8 cellular contexts compared by ENCODE assay signal in genomic region chr1:42937141-42937696, GRCh38. TPM values are rescaled to one million over a fixed set of nuclear protein-coding genes. Genes with fewer than 3 reads are reported as not detected.
DNase-seq lines count a peak whose midpoint lies in the region; ATAC-seq and TF ChIP-seq lines count a peak whose summit lies in the region.

No MANE protein-coding gene starts in this region.

- ATAC-seq in central memory CD8-positive, alpha-beta T cell (replicated peaks; ENCODE audit: extremely low read depth, poor library complexity, severe bottlenecking): peak; percentile 21
- ATAC-seq in HG03460 (IDR thresholded peaks at IDR 0.05; ENCODE audit: unreplicated experiment): no peak

- peak in 1 of 5 donors; percentile 46 for DNase-seq in CD8-positive, alpha-beta memory T cell
- DNase-seq in MV-4-11 (lab: John Stamatoyannopoulos, UW): peak; percentile 69
- no peak for DNase-seq in central memory CD8-positive, alpha-beta T cell (ENCODE audit: low spot score in 2 of 2)
- no peak for DNase-seq in NCI-H187 (lab: John Stamatoyannopoulos, UW)
- no peak for DNase-seq in effector CD8-positive, alpha-beta T cell (lab: John Stamatoyannopoulos, UW)
- no peak for DNase-seq in Ammon's horn (ENCODE audit: low spot score)

- H3K4me3 ChIP-seq in CD8-positive, alpha-beta memory T cell (ENCODE audit: low read length): no peak overlapping the region
- peak overlapping the region; percentile 32 to 46 for H3K4me3 ChIP-seq in neutrophil (ENCODE audit: low read depth in 1 of 2, low read length in 1 of 2)

- H3K36me3 ChIP-seq in CD8-positive, alpha-beta memory T cell (ENCODE audit: insufficient read depth, low read length): peaks cover 26% of the 10 kb centered on the region
- H3K36me3 ChIP-seq in neutrophil: no peaks in the 10 kb centered on the region

- H3K4me1 ChIP-seq in CD8-positive, alpha-beta memory T cell (ENCODE audit: insufficient read depth, low read length): peaks cover 96% of the 10 kb centered on the region
- peaks cover 82 to 87% of the 10 kb centered on the region in 2 experiments for H3K4me1 ChIP-seq in neutrophil (ENCODE audit: control insufficient read depth in 1 of 2, insufficient read depth in 1 of 2, low read depth in 1 of 2, low read length in 1 of 2)

- peak overlapping the region; percentile 34 to 66 (median 58) for H3K4me3 Mint-ChIP-seq in CD8-positive, alpha-beta memory T cell
- H3K4me3 Mint-ChIP-seq in central memory CD8-positive, alpha-beta T cell: peak overlapping the region; percentile 67

- no peaks in the 10 kb centered on the region for H3K9me3 ChIP-seq in CD8-positive, alpha-beta memory T cell (ENCODE audit: low read length)
- no peaks in the 10 kb centered on the region for H3K9me3 ChIP-seq in neutrophil

- CTCF ChIA-PET in CD8-positive, alpha-beta memory T cell (lab: Charles Lee): interaction anchor here (0.6 to 4.9 kb wide), 8 partner anchors 10 to 1099 kb away, joined by 3 to 26 read pairs (median 8); no protein-coding TSS in a partner anchor

- peaks cover 9 to 69% (median 15%) of the 10 kb centered on the region in 3 donors for H3K36me3 Mint-ChIP-seq in CD8-positive, alpha-beta memory T cell
- H3K36me3 Mint-ChIP-seq in central memory CD8-positive, alpha-beta T cell (ENCODE audit: insufficient read depth): peaks cover 40% of the 10 kb centered on the region

- H3K27me3 ChIP-seq in CD8-positive, alpha-beta memory T cell (ENCODE audit: insufficient read depth, low read length, poor library complexity, severe bottlenecking): no peaks in the 10 kb centered on the region
- no peaks in the 10 kb centered on the region for H3K27me3 ChIP-seq in neutrophil

- peak overlapping the region; percentile 89 to 98 (median 94) for H3K27ac Mint-ChIP-seq in CD8-positive, alpha-beta memory T cell
- H3K27ac Mint-ChIP-seq in central memory CD8-positive, alpha-beta T cell (ENCODE audit: low read depth): peak overlapping the region; percentile 78

- no peaks in the 10 kb centered on the region for H3K27me3 Mint-ChIP-seq in CD8-positive, alpha-beta memory T cell
- H3K27me3 Mint-ChIP-seq in central memory CD8-positive, alpha-beta T cell: no peaks in the 10 kb centered on the region

- POLR2A ChIA-PET in CD8-positive, alpha-beta memory T cell (lab: Charles Lee): interaction anchor here (1.0 to 1.5 kb wide), 2 partner anchors 13 to 20 kb away, joined by 7 read pairs; no protein-coding TSS in a partner anchor

- H3K9me3 Mint-ChIP-seq in CD8-positive, alpha-beta memory T cell: no peaks in the 10 kb centered on the region
- no peaks in the 10 kb centered on the region for H3K9me3 Mint-ChIP-seq in central memory CD8-positive, alpha-beta T cell

- H3K27ac ChIP-seq in CD8-positive, alpha-beta memory T cell (ENCODE audit: low read depth, low read length): peak overlapping the region; percentile 62
- H3K27ac ChIP-seq in neutrophil: peak overlapping the region; percentile 89

- peak; percentile 61 for TF ChIP-seq CTCF in neutrophil (IDR thresholded peaks at IDR 0.05)

- peaks cover 95 to 99% (median 99%) of the 10 kb centered on the region in 3 donors for H3K4me1 Mint-ChIP-seq in CD8-positive, alpha-beta memory T cell
- peaks cover 92% of the 10 kb centered on the region for H3K4me1 Mint-ChIP-seq in central memory CD8-positive, alpha-beta T cell

RNA-seq across cellular contexts. Expression of gene SLC2A1, which starts 21.4 kb away (rescaled TPM):
- 100 to 1,000 TPM; 103 to 108 TPM for total RNA-seq in CD8-positive, alpha-beta memory T cell
- 42.6 TPM for polyA plus RNA-seq in CD8-positive, alpha-beta memory T cell
